Comparison of ENCODE assay signal across 31 cellular contexts in the genomic region with DNA sequence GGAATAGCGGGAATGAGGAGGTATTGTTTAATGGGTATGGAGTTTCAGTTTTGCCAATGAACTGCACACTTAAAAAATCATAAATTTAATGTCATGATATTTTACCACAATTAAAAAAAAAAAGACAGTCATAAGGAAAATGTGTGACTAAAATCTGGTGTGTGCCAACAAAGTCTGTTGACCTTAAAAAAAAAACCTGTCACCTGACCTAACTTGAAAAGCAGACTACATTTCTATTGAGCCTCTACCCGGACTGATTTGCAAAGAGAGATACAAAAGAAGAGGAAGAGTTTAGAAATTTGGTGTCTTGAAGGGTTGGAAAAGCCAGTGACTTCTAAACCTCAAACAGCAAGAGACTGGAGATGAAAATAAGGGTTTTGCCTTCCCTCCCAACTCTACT. TPM values are rescaled to one million over a fixed set of nuclear protein-coding genes. Genes with fewer than 3 reads are reported as not detected.
"Had no signal": no experiment of that assay in that cellular context is flagged by ENCODE, and none has a peak within 500 bp of the region (broad histone marks: within the 10 kb centered on the region; RNA-seq: fewer than 3 reads in every experiment).

No MANE protein-coding gene starts in this region.

- H3K27ac ChIP-seq: adrenal gland, body of pancreas, colonic mucosa, gastrocnemius medialis had no signal

- H3K9me3 Mint-ChIP-seq: activated CD4-positive, alpha-beta memory T cell treated with anti-CD3 and anti-CD28 coated beads for 36 hours; activated CD4-positive, alpha-beta T cell treated with anti-CD3 and anti-CD28 coated beads, Interleukin-2, amount 10 ng/mL, durations not matched to agents 24 days and 14 days; activated naive CD4-positive, alpha-beta T cell treated with anti-CD3 and anti-CD28 coated beads for 36 hours; activated naive CD4-positive, alpha-beta T cell treated with anti-CD3 and anti-CD28 coated beads, Interleukin-2, amount 50 U/mL, for 24 hours; activated naive CD8-positive, alpha-beta T cell treated with anti-CD3 and anti-CD28 coated beads for 36 hours; activated naive CD8-positive, alpha-beta T cell treated with anti-CD3 and anti-CD28 coated beads, Interleukin-2, amount 50 U/mL, for 24 hours; activated T-helper 1 cell treated with anti-CD3 and anti-CD28 coated beads, Interleukin-12 subunit alpha, Interleukin-12 subunit beta, Interleukin-2, Interleukin-4 antibody, amounts not matched to agents 30 ng/mL and 10 ng/mL and 1 ng/mL, durations not matched to agents 14 hours and 24 hours and 36 hours; activated T-helper 2 cell treated with anti-CD3 and anti-CD28 coated beads, Interferon-gamma antibody, Interleukin-2, Interleukin-4, amounts not matched to agents 10 μg/mL and 5 μg/mL and 100 μg/mL, durations not matched to agents 14 hours and 24 hours and 36 hours; endodermal cell had no signal

- H3K27ac Mint-ChIP-seq: activated CD4-positive, alpha-beta memory T cell treated with anti-CD3 and anti-CD28 coated beads for 36 hours; activated CD4-positive, alpha-beta T cell treated with anti-CD3 and anti-CD28 coated beads for 36 hours; activated CD4-positive, alpha-beta T cell treated with anti-CD3 and anti-CD28 coated beads, Interleukin-2, amount 10 ng/mL, durations not matched to agents 24 days and 14 days; activated CD8-positive, alpha-beta memory T cell treated with anti-CD3 and anti-CD28 coated beads, Interleukin-2, amount 10 ng/mL, durations not matched to agents 7 days and 5 days; activated CD8-positive, alpha-beta T cell treated with anti-CD3 and anti-CD28 coated beads, Interleukin-2, amount 10 ng/mL, durations not matched to agents 7 days and 5 days; activated naive CD4-positive, alpha-beta T cell treated with anti-CD3 and anti-CD28 coated beads for 36 hours; activated naive CD4-positive, alpha-beta T cell treated with anti-CD3 and anti-CD28 coated beads, Interleukin-2, amount 50 U/mL, for 24 hours; activated naive CD8-positive, alpha-beta T cell treated with anti-CD3 and anti-CD28 coated beads for 36 hours; activated naive CD8-positive, alpha-beta T cell treated with anti-CD3 and anti-CD28 coated beads, Interleukin-2, amount 50 U/mL, for 24 hours; activated T-helper 1 cell treated with anti-CD3 and anti-CD28 coated beads, Interleukin-12 subunit alpha, Interleukin-12 subunit beta, Interleukin-2, Interleukin-4 antibody, amounts not matched to agents 30 ng/mL and 10 ng/mL and 1 ng/mL, durations not matched to agents 14 hours and 24 hours and 36 hours; activated T-helper 2 cell treated with anti-CD3 and anti-CD28 coated beads, Interferon-gamma antibody, Interleukin-2, Interleukin-4, amounts not matched to agents 10 μg/mL and 5 μg/mL and 100 μg/mL, durations not matched to agents 14 hours and 24 hours and 36 hours; endodermal cell had no signal

- ATAC-seq: activated CD4-positive, alpha-beta T cell treated with anti-CD3 and anti-CD28 coated beads for 36 hours; activated CD8-positive, alpha-beta memory T cell treated with anti-CD3 and anti-CD28 coated beads, Interleukin-2, amount 10 ng/mL, durations not matched to agents 7 days and 5 days; activated CD8-positive, alpha-beta T cell treated with anti-CD3 and anti-CD28 coated beads, Interleukin-2, amount 10 ng/mL, durations not matched to agents 7 days and 5 days; activated naive CD8-positive, alpha-beta T cell treated with anti-CD3 and anti-CD28 coated beads, Interleukin-2, amount 50 U/mL, for 24 hours; body of pancreas; esophagus mucosa; gastrocnemius medialis had no signal

- H3K4me3 Mint-ChIP-seq: activated CD4-positive, alpha-beta memory T cell treated with anti-CD3 and anti-CD28 coated beads for 36 hours; activated CD4-positive, alpha-beta T cell treated with anti-CD3 and anti-CD28 coated beads for 36 hours; activated CD4-positive, alpha-beta T cell treated with anti-CD3 and anti-CD28 coated beads, Interleukin-2, amount 10 ng/mL, durations not matched to agents 24 days and 14 days; activated CD8-positive, alpha-beta memory T cell treated with anti-CD3 and anti-CD28 coated beads, Interleukin-2, amount 10 ng/mL, durations not matched to agents 7 days and 5 days; activated CD8-positive, alpha-beta T cell treated with anti-CD3 and anti-CD28 coated beads, Interleukin-2, amount 10 ng/mL, durations not matched to agents 7 days and 5 days; activated naive CD4-positive, alpha-beta T cell treated with anti-CD3 and anti-CD28 coated beads for 36 hours; activated naive CD4-positive, alpha-beta T cell treated with anti-CD3 and anti-CD28 coated beads, Interleukin-2, amount 50 U/mL, for 24 hours; activated naive CD8-positive, alpha-beta T cell treated with anti-CD3 and anti-CD28 coated beads for 36 hours; activated naive CD8-positive, alpha-beta T cell treated with anti-CD3 and anti-CD28 coated beads, Interleukin-2, amount 50 U/mL, for 24 hours; activated T-helper 1 cell treated with anti-CD3 and anti-CD28 coated beads, Interleukin-12 subunit alpha, Interleukin-12 subunit beta, Interleukin-2, Interleukin-4 antibody, amounts not matched to agents 30 ng/mL and 10 ng/mL and 1 ng/mL, durations not matched to agents 14 hours and 24 hours and 36 hours; endodermal cell had no signal

- H3K4me1 ChIP-seq: colonic mucosa had no signal

- H3K36me3 ChIP-seq: adrenal gland, colonic mucosa, gastrocnemius medialis had no signal

- H3K27me3 ChIP-seq: adrenal gland, body of pancreas, colonic mucosa, gastrocnemius medialis had no signal

- DNase-seq: activated CD4-positive, alpha-beta memory T cell treated with anti-CD3 and anti-CD28 coated beads for 36 hours; activated CD4-positive, alpha-beta T cell treated with anti-CD3 and anti-CD28 coated beads for 36 hours; activated CD4-positive, alpha-beta T cell treated with anti-CD3 and anti-CD28 coated beads, Interleukin-2, amount 10 ng/mL, durations not matched to agents 24 days and 14 days; activated CD4-positive, CD25-positive, alpha-beta regulatory T cell; activated CD4-positive, CD25-positive, alpha-beta regulatory T cell treated with anti-CD3 and anti-CD28 coated beads, Interleukin-2, amount 50 U/mL, for 72 hours; activated CD8-positive, alpha-beta memory T cell treated with anti-CD3 and anti-CD28 coated beads, Interleukin-2, amount 10 ng/mL, durations not matched to agents 7 days and 5 days; activated CD8-positive, alpha-beta memory T cell treated with anti-CD3 and anti-CD28 coated beads, Interleukin-2, amount 50 U/mL, for 4 hours; activated CD8-positive, alpha-beta T cell treated with anti-CD3 and anti-CD28 coated beads, Interleukin-2, amount 10 ng/mL, durations not matched to agents 7 days and 5 days; activated effector memory CD4-positive, alpha-beta T cell treated with anti-CD3 and anti-CD28 coated beads, Interleukin-2, amount 50 U/mL, for 16 hours; activated naive CD4-positive, alpha-beta T cell treated with anti-CD3 and anti-CD28 coated beads for 36 hours; activated naive CD8-positive, alpha-beta T cell treated with anti-CD3 and anti-CD28 coated beads for 36 hours; activated naive CD8-positive, alpha-beta T cell treated with anti-CD3 and anti-CD28 coated beads, Interleukin-2, amount 50 U/mL, for 24 hours; activated T-cell treated with anti-CD3 and anti-CD28 coated beads, Interleukin-2, amount 50 U/mL, for 1 hour; activated T-cell treated with anti-CD3 and anti-CD28 coated beads, Interleukin-2, amount 50 U/mL, for 48 hours; adrenal gland; amygdala; aorta; body of pancreas; caudate nucleus; colonic mucosa; effector memory CD4-positive, alpha-beta T cell; endodermal cell; foreskin fibroblast; gastrocnemius medialis; glutamatergic neuron had no signal

- H3K9me3 ChIP-seq: adrenal gland, body of pancreas, colonic mucosa, gastrocnemius medialis had no signal

- H3K4me1 Mint-ChIP-seq: activated CD4-positive, alpha-beta T cell treated with anti-CD3 and anti-CD28 coated beads, Interleukin-2, amount 10 ng/mL, durations not matched to agents 24 days and 14 days; activated CD8-positive, alpha-beta memory T cell treated with anti-CD3 and anti-CD28 coated beads, Interleukin-2, amount 10 ng/mL, durations not matched to agents 7 days and 5 days; activated naive CD4-positive, alpha-beta T cell treated with anti-CD3 and anti-CD28 coated beads, Interleukin-2, amount 50 U/mL, for 24 hours; activated naive CD8-positive, alpha-beta T cell treated with anti-CD3 and anti-CD28 coated beads, Interleukin-2, amount 50 U/mL, for 24 hours had no signal

- H3K4me3 ChIP-seq: adrenal gland, body of pancreas, colonic mucosa, gastrocnemius medialis had no signal

- H3K36me3 Mint-ChIP-seq: activated CD4-positive, alpha-beta memory T cell treated with anti-CD3 and anti-CD28 coated beads for 36 hours; activated CD8-positive, alpha-beta memory T cell treated with anti-CD3 and anti-CD28 coated beads, Interleukin-2, amount 10 ng/mL, durations not matched to agents 7 days and 5 days; activated naive CD4-positive, alpha-beta T cell treated with anti-CD3 and anti-CD28 coated beads, Interleukin-2, amount 50 U/mL, for 24 hours; activated naive CD8-positive, alpha-beta T cell treated with anti-CD3 and anti-CD28 coated beads for 36 hours had no signal

RNA-seq across cellular contexts. Expression of gene TMEM150C, which starts 48.4 kb away (rescaled TPM):
- total RNA-seq: activated CD4-positive, alpha-beta memory T cell treated with anti-CD3 and anti-CD28 coated beads for 36 hours; activated CD4-positive, alpha-beta T cell treated with anti-CD3 and anti-CD28 coated beads for 36 hours; activated CD4-positive, alpha-beta T cell treated with anti-CD3 and anti-CD28 coated beads, Interleukin-2, amount 10 ng/mL, durations not matched to agents 24 days and 14 days; activated CD8-positive, alpha-beta memory T cell treated with anti-CD3 and anti-CD28 coated beads for 36 hours; activated CD8-positive, alpha-beta memory T cell treated with anti-CD3 and anti-CD28 coated beads, Interleukin-2, amount 10 ng/mL, durations not matched to agents 7 days and 5 days; activated CD8-positive, alpha-beta T cell treated with anti-CD3 and anti-CD28 coated beads, Interleukin-2, amount 10 ng/mL, durations not matched to agents 7 days and 5 days; activated naive CD4-positive, alpha-beta T cell treated with anti-CD3 and anti-CD28 coated beads for 36 hours; activated naive CD8-positive, alpha-beta T cell treated with anti-CD3 and anti-CD28 coated beads for 36 hours; activated T-helper 1 cell treated with anti-CD3 and anti-CD28 coated beads, Interleukin-12 subunit alpha, Interleukin-12 subunit beta, Interleukin-2, Interleukin-4 antibody, amounts not matched to agents 30 ng/mL and 10 ng/mL and 1 ng/mL, durations not matched to agents 14 hours and 24 hours and 36 hours; activated T-helper 2 cell treated with anti-CD3 and anti-CD28 coated beads, Interferon-gamma antibody, Interleukin-2, Interleukin-4, amounts not matched to agents 10 μg/mL and 5 μg/mL and 100 μg/mL, durations not matched to agents 14 hours and 24 hours and 36 hours; T-helper 1 cell treated with Interleukin-12 subunit alpha and Interleukin-12 subunit beta and Interleukin-4 antibody, amounts not matched to agents 30 ng/mL and 1 ng/mL, for 36 hours had no signal
